ENCODE assay signal across 24 cellular contexts in genomic region chr14:104141621-104142091, GRCh38. TPM values are rescaled to one million over a fixed set of nuclear protein-coding genes. Genes with fewer than 3 reads are reported as not detected.
A peak's percentile ranks its signal among the peaks of the same experiment; 100 is the strongest.
DNase-seq lines count a peak whose midpoint lies in the region; ATAC-seq and TF ChIP-seq lines count a peak whose summit lies in the region.
"Had no signal": no experiment of that assay in that cellular context is flagged by ENCODE, and none has a peak within 500 bp of the region (broad histone marks: within the 10 kb centered on the region; RNA-seq: fewer than 3 reads in every experiment).

No MANE protein-coding gene starts in this region.

- H3K27me3 ChIP-seq in upper lobe of right lung: peaks cover 40% of the 10 kb centered on the region

- H3K36me3 ChIP-seq in upper lobe of right lung: no peaks in the 10 kb centered on the region
- H3K36me3 ChIP-seq: HAP-1 had no signal

- DNase-seq in stimulated activated naive CD8-positive, alpha-beta T cell treated with anti-CD3 and anti-CD28 coated beads, Interleukin-15, Interleukin-2, amounts not matched to agents 100 U/mL and 50 U/mL, for 24 hours: peak; percentile 5
- no peak for DNase-seq in stimulated activated naive CD8-positive, alpha-beta T cell treated with anti-CD3 and anti-CD28 coated beads, Interleukin-15, amount 100 ng/mL, for 72 hours
- DNase-seq in chondrocyte (ENCODE audit: low spot score) (peak; percentile 76), mesenteric fat pad (ENCODE audit: low spot score) (peak; percentile 86), upper lobe of right lung (peak; percentile 54), NCI-H146 (lab: John Stamatoyannopoulos, UW) (no peak), NCI-H1092 (lab: John Stamatoyannopoulos, UW) (no peak), NCI-H1436 treated with DMSO at 0.1 percent for 48 hours (lab: John Stamatoyannopoulos, UW) (no peak)
- DNase-seq: activated CD4-positive, alpha-beta memory T cell treated with anti-CD3 and anti-CD28 coated beads, Interleukin-2, amount 10 ng/mL, durations not matched to agents 7 days and 5 days; activated gamma-delta T cell; activated T-cell treated with anti-CD3 and anti-CD28 coated beads for 4 hours; amygdala; CD4-positive, CD25-positive, alpha-beta regulatory T cell; dermis blood vessel endothelial cell; left colon; NCI-H1930; NCI-H226; NCI-H748 treated with DMSO at 0.1 percent for 48 hours had no signal

- intact Hi-C loops in upper lobe of right lung (cut with DNase I): no loop called here

- no peak overlapping the region for H3K27ac ChIP-seq in upper lobe of right lung

- H3K27ac Mint-ChIP-seq in stimulated activated naive CD8-positive, alpha-beta T cell treated with anti-CD3 and anti-CD28 coated beads, Interleukin-15, amount 100 ng/mL, for 72 hours: no peak overlapping the region
- H3K27ac Mint-ChIP-seq in chondrocyte (ENCODE audit: unreplicated experiment): no peak overlapping the region
- H3K27ac Mint-ChIP-seq: activated CD4-positive, alpha-beta memory T cell treated with anti-CD3 and anti-CD28 coated beads, Interleukin-2, amount 10 ng/mL, durations not matched to agents 7 days and 5 days; CD4-positive, CD25-positive, alpha-beta regulatory T cell; nephron; type B pancreatic cell had no signal

- no peak overlapping the region for H3K4me3 Mint-ChIP-seq in stimulated activated naive CD8-positive, alpha-beta T cell treated with anti-CD3 and anti-CD28 coated beads, Interleukin-15, amount 100 ng/mL, for 72 hours
- H3K4me3 Mint-ChIP-seq in chondrocyte (ENCODE audit: unreplicated experiment): no peak overlapping the region
- H3K4me3 Mint-ChIP-seq: activated CD4-positive, alpha-beta memory T cell treated with anti-CD3 and anti-CD28 coated beads, Interleukin-2, amount 10 ng/mL, durations not matched to agents 7 days and 5 days; CD4-positive, CD25-positive, alpha-beta regulatory T cell had no signal

- peaks cover 8% of the 10 kb centered on the region for H3K4me1 Mint-ChIP-seq in stimulated activated naive CD8-positive, alpha-beta T cell treated with anti-CD3 and anti-CD28 coated beads, Interleukin-15, amount 100 ng/mL, for 72 hours
- peaks cover 5% of the 10 kb centered on the region for H3K4me1 Mint-ChIP-seq in chondrocyte (ENCODE audit: low read depth)

- ATAC-seq in stimulated activated naive CD8-positive, alpha-beta T cell treated with anti-CD3 and anti-CD28 coated beads, Interleukin-15, Interleukin-2, amounts not matched to agents 100 U/mL and 50 U/mL, for 24 hours: no peak
- ATAC-seq in stimulated activated naive CD8-positive, alpha-beta T cell treated with anti-CD3 and anti-CD28 coated beads, Interleukin-15, amount 100 ng/mL, for 72 hours: no peak
- no peak for ATAC-seq in upper lobe of right lung
- ATAC-seq: left colon had no signal

- H3K36me3 Mint-ChIP-seq in chondrocyte (ENCODE audit: low read depth): no peaks in the 10 kb centered on the region
- H3K36me3 Mint-ChIP-seq: CD4-positive, CD25-positive, alpha-beta regulatory T cell; type B pancreatic cell had no signal

- H3K4me1 ChIP-seq in upper lobe of right lung: peaks cover 20% of the 10 kb centered on the region

- no peaks in the 10 kb centered on the region for H3K9me3 ChIP-seq in upper lobe of right lung
- H3K9me3 ChIP-seq: HAP-1 had no signal

- peaks cover 59% of the 10 kb centered on the region for H3K27me3 Mint-ChIP-seq in stimulated activated naive CD8-positive, alpha-beta T cell treated with anti-CD3 and anti-CD28 coated beads, Interleukin-15, amount 100 ng/mL, for 72 hours
- peaks cover 8% of the 10 kb centered on the region for H3K27me3 Mint-ChIP-seq in chondrocyte (ENCODE audit: low read depth)

- no peak for TF ChIP-seq CTCF in chondrocyte (IDR thresholded peaks at IDR 0.05)
- TF ChIP-seq CTCF in upper lobe of right lung (IDR thresholded peaks at IDR 0.05): no peak

- no peak overlapping the region for H3K4me3 ChIP-seq in upper lobe of right lung
- H3K4me3 ChIP-seq: HAP-1 had no signal

- no peaks in the 10 kb centered on the region for H3K9me3 Mint-ChIP-seq in stimulated activated naive CD8-positive, alpha-beta T cell treated with anti-CD3 and anti-CD28 coated beads, Interleukin-15, amount 100 ng/mL, for 72 hours
- no peaks in the 10 kb centered on the region for H3K9me3 Mint-ChIP-seq in chondrocyte (ENCODE audit: low read depth)
- H3K9me3 Mint-ChIP-seq: activated CD4-positive, alpha-beta memory T cell treated with anti-CD3 and anti-CD28 coated beads, Interleukin-2, amount 10 ng/mL, durations not matched to agents 7 days and 5 days; nephron; type B pancreatic cell had no signal

RNA-seq across cellular contexts. Expression of gene KIF26A, which starts 3.3 kb away (rescaled TPM):
- total RNA-seq in chondrocyte (0.28 to 0.60 TPM (median 0.60 TPM) in 3 replicates), mesenteric fat pad (3.2 TPM), upper lobe of right lung (5.9 TPM)
- total RNA-seq: mononuclear cell, RPMI7951 had no signal

RNA-seq across cellular contexts. Expression of gene ASPG, which starts 56.2 kb away (rescaled TPM):
- total RNA-seq in chondrocyte: not detected in 3 replicates
- 1.1 TPM for total RNA-seq in mesenteric fat pad
- total RNA-seq in upper lobe of right lung: 5.3 TPM
- total RNA-seq: activated CD4-positive, alpha-beta memory T cell treated with anti-CD3 and anti-CD28 coated beads, Interleukin-2, amount 10 ng/mL, durations not matched to agents 7 days and 5 days; CD4-positive, CD25-positive, alpha-beta regulatory T cell; dermis blood vessel endothelial cell; endothelial cell of umbilical vein; RPMI7951 had no signal

Comparison
In these comparisons a context has a peak if more than half of its experiments do, and no peak if none do; other contexts are left out.
1. DNase-seq: peak in stimulated activated naive CD8-positive, alpha-beta T cell treated with anti-CD3 and anti-CD28 coated beads, Interleukin-15, Interleukin-2, amounts not matched to agents 100 U/mL and 50 U/mL, for 24 hours (single experiment), chondrocyte (single experiment), mesenteric fat pad (single experiment) and upper lobe of right lung (single experiment); none in stimulated activated naive CD8-positive, alpha-beta T cell treated with anti-CD3 and anti-CD28 coated beads, Interleukin-15, amount 100 ng/mL, for 72 hours (0 of 2), NCI-H146 (single experiment), NCI-H1092 (single experiment) and NCI-H1436 treated with DMSO at 0.1 percent for 48 hours (single experiment).